Comparison of ENCODE assay signal across 21 cellular contexts in the genomic region with DNA sequence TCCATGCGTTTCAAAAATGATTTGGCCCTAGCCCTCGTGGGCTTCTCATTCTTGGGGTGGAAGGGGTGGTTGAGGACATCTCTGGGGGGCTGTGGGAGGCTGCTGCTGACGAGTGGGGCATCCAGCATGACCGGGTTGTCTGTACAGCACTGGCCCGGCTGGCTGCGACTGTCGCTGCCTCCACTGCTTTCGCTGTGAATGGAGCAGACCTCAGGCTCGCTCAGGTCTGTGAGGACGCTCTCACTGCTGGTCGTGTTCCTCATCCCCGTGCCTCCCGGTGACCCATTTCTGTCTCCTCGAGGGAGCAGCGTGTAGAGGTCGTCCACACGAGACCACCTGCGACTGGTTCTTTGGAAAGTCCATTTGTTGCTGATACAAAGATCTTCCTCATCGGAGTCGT.
"Had no signal": no experiment of that assay in that cellular context is flagged by ENCODE, and none has a peak within 500 bp of the region (broad histone marks: within the 10 kb centered on the region; RNA-seq: fewer than 3 reads in every experiment).

No MANE protein-coding gene starts in this region.

- H3K27ac ChIP-seq: prostate gland, skin epidermis, spleen, testis, tibial artery had no signal

- H3K36me3 ChIP-seq: gastrocnemius medialis had no signal

- ATAC-seq: effector memory CD8-positive, alpha-beta T cell; gastrocnemius medialis; natural killer cell had no signal

- H3K9me3 Mint-ChIP-seq: effector memory CD8-positive, alpha-beta T cell; memory B cell had no signal

- DNase-seq: effector memory CD8-positive, alpha-beta T cell; foreskin fibroblast; gastrocnemius medialis; head of caudate nucleus; natural killer cell; spleen; stimulated activated naive CD4-positive, alpha-beta T cell; substantia nigra; testis; tibial artery had no signal

- H3K9me3 ChIP-seq: gastrocnemius medialis, prostate gland, right atrium auricular region, spleen, testis, tibial artery, upper lobe of left lung had no signal

- H3K4me1 Mint-ChIP-seq: natural killer cell had no signal

- H3K4me3 ChIP-seq: coronary artery, gastrocnemius medialis, lung, prostate gland, right atrium auricular region, skin epidermis, spleen, testis, tibial artery, upper lobe of left lung had no signal

- FAIRE-seq: endometrium, keratinocyte, urothelium cell line had no signal

- H3K27me3 Mint-ChIP-seq: effector memory CD8-positive, alpha-beta T cell had no signal

- H3K36me3 Mint-ChIP-seq: memory B cell, natural killer cell had no signal

- H3K4me3 Mint-ChIP-seq: effector memory CD8-positive, alpha-beta T cell; memory B cell; natural killer cell; neural crest cell had no signal

- H3K27me3 ChIP-seq: gastrocnemius medialis, right atrium auricular region, spleen, testis, tibial artery, upper lobe of left lung had no signal

- H3K27ac Mint-ChIP-seq: effector memory CD8-positive, alpha-beta T cell; memory B cell; natural killer cell had no signal
